16 cellular contexts compared by ENCODE assay signal in the genomic region with DNA sequence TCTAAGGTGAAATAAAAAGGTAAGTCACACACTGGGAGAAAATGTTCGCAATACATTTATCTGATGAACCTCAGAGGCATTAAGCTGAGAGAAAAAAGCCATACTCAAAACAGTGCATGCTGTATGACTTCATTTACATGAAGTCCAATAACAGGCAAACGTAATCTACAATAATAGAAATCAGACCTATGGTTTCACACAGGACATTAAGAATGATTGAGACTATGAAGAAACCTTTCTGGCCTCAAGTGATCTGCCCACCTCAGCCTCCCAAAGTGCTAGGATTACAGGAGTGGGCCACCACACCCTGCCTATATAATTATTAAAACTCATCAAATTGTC. TPM values are rescaled to one million over a fixed set of nuclear protein-coding genes. Genes with fewer than 3 reads are reported as not detected.
A peak's percentile ranks its signal among the peaks of the same experiment; 100 is the strongest.
DNase-seq lines count a peak whose midpoint lies in the region; ATAC-seq and TF ChIP-seq lines count a peak whose summit lies in the region.
"Had no signal": no experiment of that assay in that cellular context is flagged by ENCODE, and none has a peak within 500 bp of the region (broad histone marks: within the 10 kb centered on the region; RNA-seq: fewer than 3 reads in every experiment).

No MANE protein-coding gene starts in this region.

- TF ChIP-seq CTCF in GM13977 (IDR thresholded peaks at IDR 0.05; ENCODE audit: extremely low read depth, insufficient read depth, missing control alignments) = no peak
- TF ChIP-seq CTCF in SU-DHL-6 (IDR thresholded peaks at IDR 0.05; ENCODE audit: insufficient read depth, low read length, poor library complexity, severe bottlenecking) = no peak
- TF ChIP-seq CTCF in transverse colon (IDR thresholded peaks at IDR 0.05) = no peak

- no peak overlapping the region for H3K9ac ChIP-seq in SU-DHL-6 (ENCODE audit: low read length)

- H3F3A ChIP-seq in SU-DHL-6 (ENCODE audit: insufficient read depth) = no peaks in the 10 kb centered on the region

- peaks cover 94% of the 10 kb centered on the region for H3K79me2 ChIP-seq in SU-DHL-6 (ENCODE audit: insufficient read depth, low read length)

- H4K20me1 ChIP-seq in SU-DHL-6 (ENCODE audit: low read depth, low read length) = no peaks in the 10 kb centered on the region

- intact Hi-C loops in transverse colon (cut with DNase I; ENCODE audit: low total_unique reads) = no loop called here

- H3K4me1 ChIP-seq in transverse colon = peaks cover 0 to 8% (median 0%) of the 10 kb centered on the region in 4 donors
- H3K4me1 ChIP-seq: Caco-2, SJSA1 had no signal

- in situ Hi-C loops in GM13977 (cut with MboI; ENCODE audit: low pct_unique_long_range_greater_than_20kb, low sequenced_read_pairs, unreplicated experiment) = no loop called here
- in situ Hi-C loops in transverse colon (cut with MboI; ENCODE audit: low pct_ligation_motif_present in 1 of 4, low pct_unique_long_range_greater_than_20kb in 1 of 4, low sequenced_read_pairs in 3 of 4) = no loop called here

- DNase-seq in GM13977 (ENCODE audit: low spot score) (peak; percentile 38), NCI-H146 treated with DMSO at 0.1 percent for 48 hours (lab: John Stamatoyannopoulos, UW; ENCODE audit: unreplicated experiment) (no peak), transverse colon (no peak)
- no peak for DNase-seq in stimulated activated CD8-positive, alpha-beta memory T cell treated with anti-CD3 and anti-CD28 coated beads, Interleukin-4, amount 100 ng/mL, for 48 hours
- DNase-seq: Caco-2; CD4-positive, CD25-positive, alpha-beta regulatory T cell; NCI-H1436; NCI-H2029 treated with DMSO at 0.1 percent for 48 hours; NCI-H2171 treated with DMSO at 0.1 percent for 48 hours; NCI-H748 treated with DMSO at 0.1 percent for 48 hours; PC-9 had no signal

- no peak overlapping the region for H3K4me3 ChIP-seq in SU-DHL-6 (ENCODE audit: insufficient read depth, low read length, poor library complexity, severe bottlenecking)
- no peak overlapping the region for H3K4me3 ChIP-seq in transverse colon
- H3K4me3 ChIP-seq: K562, PC-9, SJSA1 had no signal

- no peak for TF ChIP-seq POLR2A in transverse colon (IDR thresholded peaks at IDR 0.05)

- H3K9me3 ChIP-seq in SU-DHL-6 (ENCODE audit: insufficient read depth, low read length) (0 out of 2 replicates have a peak, but pooled peaks cover 6% of the 10 kb centered on the region), transverse colon (no peaks in the 10 kb centered on the region)

- no peak overlapping the region for H3K27ac ChIP-seq in SU-DHL-6 (ENCODE audit: low read depth, low read length)
- H3K27ac ChIP-seq in transverse colon = no peak overlapping the region
- H3K27ac ChIP-seq: PC-9, SJSA1 had no signal

- no peak for TF ChIP-seq EP300 in transverse colon (IDR thresholded peaks at IDR 0.05; ENCODE audit: low read depth)

- H3K4me2 ChIP-seq in SU-DHL-6 (ENCODE audit: low read depth, low read length, poor library complexity, severe bottlenecking) = peak overlapping the region; percentile 23
- H3K4me2 ChIP-seq: PC-9 had no signal

- H2AFZ ChIP-seq in SU-DHL-6 (ENCODE audit: low read depth, low read length, severe bottlenecking) = no peak overlapping the region
- H2AFZ ChIP-seq: PC-9 had no signal

- WGBS in transverse colon (ENCODE audit: low coverage in 1 of 2), 2 donors = 91 to 94% methylated on average over 2 of the region's 2 CpGs

- no peaks in the 10 kb centered on the region for H3K9me2 ChIP-seq in SU-DHL-6 (replicated peaks; ENCODE audit: insufficient read depth, low read length)

- H3K36me3 ChIP-seq in SU-DHL-6 (ENCODE audit: low read length) (peaks cover 8% of the 10 kb centered on the region; the same call in 1 of the 2 replicates), transverse colon (no peaks in the 10 kb centered on the region)
- H3K36me3 ChIP-seq: SJSA1 had no signal

- ATAC-seq in HG02885 (IDR thresholded peaks at IDR 0.05; ENCODE audit: poor library complexity, unreplicated experiment) = peak; percentile 55
- ATAC-seq in HG03135 (IDR thresholded peaks at IDR 0.05; ENCODE audit: unreplicated experiment) = no peak
- ATAC-seq: K562 had no signal

- no peaks in the 10 kb centered on the region for H3K27me3 ChIP-seq in SU-DHL-6 (ENCODE audit: low read length)
- H3K27me3 ChIP-seq in transverse colon = no peaks in the 10 kb centered on the region
- H3K27me3 ChIP-seq: SJSA1 had no signal

RNA-seq across cellular contexts. Expression of gene FAF1, which starts 42.3 kb away (rescaled TPM):
- total RNA-seq in transverse colon = 10 to 100 TPM; 25.1 to 74.6 (median 37.2) TPM

RNA-seq across cellular contexts. Expression of gene CDKN2C, which starts 52.3 kb away (rescaled TPM):
- total RNA-seq in transverse colon = 10 to 100 TPM in 1 of 4 donors, 1 to 10 TPM in 2, not detected in 1; 6.7 to 10.3 (median 7.4) TPM
